6 cellular contexts compared by ENCODE assay signal in genomic region chr1:198314817-198315216, GRCh38.
DNase-seq lines count a peak whose midpoint lies in the region; ATAC-seq and TF ChIP-seq lines count a peak whose summit lies in the region.
"Not testable (repeated sequence)": the region's sequence is repeated elsewhere in the genome, so short reads cannot be mapped to it uniquely, and the experiment has no call there.

No MANE protein-coding gene starts in this region.

- peak overlapping the region; percentile 67 to 76 for H3K4me3 Mint-ChIP-seq in H9
- not testable (repeated sequence) for H3K4me3 Mint-ChIP-seq in chondrocyte (ENCODE audit: unreplicated experiment); nephron progenitor cell

- peak; percentile 81 for DNase-seq in H9
- peak; percentile 0 for DNase-seq in NCI-H748 (lab: John Stamatoyannopoulos, UW; ENCODE audit: unreplicated experiment)
- peak; percentile 57 for DNase-seq in chondrocyte (ENCODE audit: low spot score)
- DNase-seq in left ventricle myocardium superior = peak; percentile 16
- DNase-seq in nephron progenitor cell = peak; percentile 14

- H2BK5ac ChIP-seq in H9 (ENCODE audit: insufficient read length, low read length) = not testable (repeated sequence)

- H3K79me1 ChIP-seq in H9 (ENCODE audit: insufficient read depth, low read depth, low read length, poor library complexity, severe bottlenecking) = not testable (repeated sequence)

- intact Hi-C loops in left ventricle myocardium superior (cut with micrococcal nuclease) = not testable (repeated sequence)

- H2BK15ac ChIP-seq in H9 (ENCODE audit: low read depth, low read length) = not testable (repeated sequence)

- not testable (repeated sequence) for H3K4me1 ChIP-seq in H9 (ENCODE audit: insufficient read depth, low read length)
- H3K4me1 ChIP-seq in iPS-18a (ENCODE audit: control insufficient read depth, low read depth, low read length) = peaks cover 13% of the 10 kb centered on the region

- H4K8ac ChIP-seq in H9 (replicated peaks; ENCODE audit: insufficient read length, low read depth, low read length) = not testable (repeated sequence)

- H2BK12ac ChIP-seq in H9 (ENCODE audit: insufficient read length, low read depth, low read length) = not testable (repeated sequence)

- not testable (repeated sequence) for H3K27me3 ChIP-seq in H9 (ENCODE audit: insufficient read depth, low read length)
- H3K27me3 ChIP-seq in iPS-18a (ENCODE audit: control insufficient read depth, insufficient read depth, low read length) = peaks cover 14% of the 10 kb centered on the region

- not testable (repeated sequence) for H3K36me3 ChIP-seq in iPS-18a (ENCODE audit: control insufficient read depth, low read depth, low read length)

- H3K36me3 Mint-ChIP-seq in H9 (ENCODE audit: insufficient read depth in 1 of 3, low read depth in 3 of 3) (peaks cover 0 to 16% (median 4%) of the 10 kb centered on the region in 3 experiments; a peak in 3 of 7 replicates), chondrocyte (ENCODE audit: low read depth) (peaks cover 18% of the 10 kb centered on the region), nephron progenitor cell (ENCODE audit: low read depth) (peaks cover 59% of the 10 kb centered on the region)

- H4K20me1 ChIP-seq in H9 (ENCODE audit: control insufficient read depth, insufficient read depth, insufficient read length) = not testable (repeated sequence)

- not testable (repeated sequence) for H4K91ac ChIP-seq in H9 (ENCODE audit: insufficient read length, low read depth, low read length)

- H3K4me3 ChIP-seq in iPS-18a (ENCODE audit: low read length) = peak overlapping the region; percentile 49

- not testable (repeated sequence) for H3K4ac ChIP-seq in H9 (ENCODE audit: low read depth, low read length)

- not testable (repeated sequence) for TF ChIP-seq CTCF in H9 (conservative IDR thresholded peaks at IDR 0.05); chondrocyte (IDR thresholded peaks at IDR 0.05); nephron progenitor cell (IDR thresholded peaks at IDR 0.05)

- H3K23ac ChIP-seq in H9 (ENCODE audit: insufficient read length, low read depth, low read length) = not testable (repeated sequence)

- not testable (repeated sequence) for ATAC-seq in left ventricle myocardium superior

- H2BK120ac ChIP-seq in H9 (ENCODE audit: low read depth, low read length, poor library complexity, severe bottlenecking) = not testable (repeated sequence)

- H3K9me3 Mint-ChIP-seq in H9; chondrocyte (ENCODE audit: low read depth): not testable (repeated sequence)
- H3K9me3 Mint-ChIP-seq in nephron progenitor cell = peaks cover 51% of the 10 kb centered on the region

- not testable (repeated sequence) for H3K4me2 ChIP-seq in H9 (ENCODE audit: insufficient read depth, insufficient read length, low read length)

- not testable (repeated sequence) for H3K56ac ChIP-seq in H9 (ENCODE audit: insufficient read length, low read depth, low read length)

- not testable (repeated sequence) for H3K79me2 ChIP-seq in H9 (ENCODE audit: insufficient read depth, low read length)

- H3K27ac ChIP-seq in H9 (ENCODE audit: insufficient read length, low read depth, low read length); iPS-18a (ENCODE audit: low read length): not testable (repeated sequence)

- H3K18ac ChIP-seq in H9 (ENCODE audit: insufficient read length, low read depth, low read length) = not testable (repeated sequence)

- not testable (repeated sequence) for H3T11ph ChIP-seq in H9 (ENCODE audit: low read length)

- not testable (repeated sequence) for H3K9me3 ChIP-seq in H9 (ENCODE audit: control insufficient read depth, low read depth, low read length); iPS-18a (ENCODE audit: control insufficient read depth, low read depth, low read length)

- H3K23me2 ChIP-seq in H9 (ENCODE audit: insufficient read length, low read depth, low read length, poor library complexity, severe bottlenecking) = not testable (repeated sequence)

- H3K27ac Mint-ChIP-seq in H9 = peak overlapping the region in 2 of 3 experiments; percentile 53 to 73; a peak in 2 of 7 replicates
- H3K27ac Mint-ChIP-seq in chondrocyte (ENCODE audit: unreplicated experiment) = not testable (repeated sequence)
- peak overlapping the region; percentile 31 for H3K27ac Mint-ChIP-seq in nephron progenitor cell

- H2AFZ ChIP-seq in H9 (ENCODE audit: low read length) = not testable (repeated sequence)

- H4K5ac ChIP-seq in H9 (ENCODE audit: insufficient read length, low read depth, low read length) = not testable (repeated sequence)

- H3K14ac ChIP-seq in H9 (ENCODE audit: insufficient read depth, low read length) = not testable (repeated sequence)

- H2BK20ac ChIP-seq in H9 (ENCODE audit: low read depth, low read length, poor library complexity, severe bottlenecking) = not testable (repeated sequence)

- H3K27me3 Mint-ChIP-seq in H9 (ENCODE audit: low read depth) = peaks cover 32% of the 10 kb centered on the region
- not testable (repeated sequence) for H3K27me3 Mint-ChIP-seq in chondrocyte (ENCODE audit: low read depth); nephron progenitor cell (ENCODE audit: low read depth, poor library complexity)

- H3K4me1 Mint-ChIP-seq in H9 (peaks cover 35 to 36% of the 10 kb centered on the region in 2 experiments), nephron progenitor cell (peaks cover 30% of the 10 kb centered on the region)
- H3K4me1 Mint-ChIP-seq in chondrocyte (ENCODE audit: low read depth) = not testable (repeated sequence)

- no CpG with 5 or more reads among the region's 15 CpGs for WGBS in H9 (ENCODE audit: extremely low coverage, insufficient read length, low lambda C conversion rate)

- not testable (repeated sequence) for H3K9ac ChIP-seq in H9 (ENCODE audit: extremely low read depth, insufficient read length, low read length)
- peak overlapping the region; percentile 28 for H3K9ac ChIP-seq in iPS-18a (ENCODE audit: low read length)

- not testable (repeated sequence) for H2AK5ac ChIP-seq in H9 (ENCODE audit: insufficient read length, low read length)

Comparison
In these comparisons a context has a peak if more than half of its experiments do, and no peak if none do; other contexts are left out.
1. DNase-seq: peak in every context shown above with its lines; median percentile 81 in H9; 57 in chondrocyte; 16 in left ventricle myocardium superior; 14 in nephron progenitor cell; 0 in NCI-H748.